ENCODE assay signal across 1 cellular context in genomic region chr10:103917326-103918052, GRCh38.
TF ChIP-seq lines count a peak whose summit lies in the region.

No MANE protein-coding gene starts in this region.

TF ChIP-seq in HepG2, 621 proteins besides CTCF, POLR2A, EP300 and RAD21 (continued from another document and continues in another):
- no peak for TF ChIP-seq ZBTB34 (CRISPR knock-in tag; IDR thresholded peaks at IDR 0.05)
- no peak for TF ChIP-seq SOX13 (IDR thresholded peaks at IDR 0.05)
- no peak for TF ChIP-seq SOX13 (CRISPR knock-in tag; conservative IDR thresholded peaks at IDR 0.05 in 1 of 2, IDR thresholded peaks at IDR 0.05 in 1 of 2)
- TF ChIP-seq ZBTB46 (CRISPR knock-in tag; IDR thresholded peaks at IDR 0.05; ENCODE audit: borderline replicate concordance): no peak
- no peak for TF ChIP-seq REXO4 (CRISPR knock-in tag; IDR thresholded peaks at IDR 0.05; ENCODE audit: borderline replicate concordance)
- no peak; the same call in 1 of the 2 replicates for TF ChIP-seq ZNF33B (CRISPR knock-in tag; IDR thresholded peaks at IDR 0.05)
- no peak for TF ChIP-seq IRX3 (CRISPR knock-in tag; IDR thresholded peaks at IDR 0.05; ENCODE audit: borderline replicate concordance, low read depth)
- TF ChIP-seq SMAD9 (CRISPR knock-in tag; IDR thresholded peaks at IDR 0.05): no peak
- TF ChIP-seq CHD4 (IDR thresholded peaks at IDR 0.05; ENCODE audit: borderline replicate concordance, low read length): no peak
- TF ChIP-seq ZEB1 (IDR thresholded peaks at IDR 0.05; ENCODE audit: insufficient replicate concordance, low read depth): no peak
- TF ChIP-seq SPEN (CRISPR knock-in tag; IDR thresholded peaks at IDR 0.05; ENCODE audit: low read depth): peak; percentile 63; the same call in 1 of the 2 replicates
- no peak for TF ChIP-seq ADNP (CRISPR knock-in tag; IDR thresholded peaks at IDR 0.05)
- TF ChIP-seq ZNF382 (CRISPR knock-in tag; IDR thresholded peaks at IDR 0.05; ENCODE audit: borderline replicate concordance): no peak
- no peak for TF ChIP-seq DRAP1 (CRISPR knock-in tag; IDR thresholded peaks at IDR 0.05)
- TF ChIP-seq ZNF225 (CRISPR knock-in tag; IDR thresholded peaks at IDR 0.05): no peak
- no peak for TF ChIP-seq ZNF879 (CRISPR knock-in tag; IDR thresholded peaks at IDR 0.05)
- TF ChIP-seq ZNF660 (CRISPR knock-in tag; IDR thresholded peaks at IDR 0.05; ENCODE audit: borderline replicate concordance, low read depth): no peak
- peak; percentile 42; the same call in 1 of the 2 replicates for TF ChIP-seq MEF2D (CRISPR knock-in tag; IDR thresholded peaks at IDR 0.05)
- TF ChIP-seq SSRP1 (CRISPR knock-in tag; IDR thresholded peaks at IDR 0.05): 0 out of 2 replicates have a peak, but pooled peaks have one; percentile 54
- 0 out of 2 replicates have a peak, but pooled peaks have one; percentile 28 for TF ChIP-seq ZNF839 (CRISPR knock-in tag; IDR thresholded peaks at IDR 0.05; ENCODE audit: borderline replicate concordance)
- no peak for TF ChIP-seq RCOR2 (CRISPR knock-in tag; IDR thresholded peaks at IDR 0.05)
- 0 out of 2 replicates have a peak, but pooled peaks have one; percentile 20 for TF ChIP-seq SMAD1 (CRISPR knock-in tag; IDR thresholded peaks at IDR 0.05; ENCODE audit: borderline replicate concordance, low read depth)
- TF ChIP-seq, protein P1, sequence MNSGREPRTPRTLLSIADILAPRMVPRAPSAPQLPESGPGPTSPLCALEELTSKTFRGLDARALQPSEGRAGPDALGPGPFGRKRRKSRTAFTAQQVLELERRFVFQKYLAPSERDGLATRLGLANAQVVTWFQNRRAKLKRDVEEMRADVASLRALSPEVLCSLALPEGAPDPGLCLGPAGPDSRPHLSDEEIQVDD (CRISPR knock-in tag; IDR thresholded peaks at IDR 0.05; ENCODE audit: borderline replicate concordance): no peak
- no peak for TF ChIP-seq SNRNP70 (IDR thresholded peaks at IDR 0.05; ENCODE audit: low read depth, low read length)
- no peak for TF ChIP-seq TRAFD1 (CRISPR knock-in tag; IDR thresholded peaks at IDR 0.05; ENCODE audit: borderline replicate concordance)
- TF ChIP-seq TFAP4 (IDR thresholded peaks at IDR 0.05; ENCODE audit: borderline replicate concordance, low read depth): peak; percentile 7; the same call in 1 of the 2 replicates
- TF ChIP-seq ARHGAP35 (CRISPR knock-in tag; IDR thresholded peaks at IDR 0.05; ENCODE audit: borderline replicate concordance): peak; percentile 90
- no peak; the same call in 1 of the 2 replicates for TF ChIP-seq ZNF687 (CRISPR knock-in tag; IDR thresholded peaks at IDR 0.05)
- TF ChIP-seq, protein P2, sequence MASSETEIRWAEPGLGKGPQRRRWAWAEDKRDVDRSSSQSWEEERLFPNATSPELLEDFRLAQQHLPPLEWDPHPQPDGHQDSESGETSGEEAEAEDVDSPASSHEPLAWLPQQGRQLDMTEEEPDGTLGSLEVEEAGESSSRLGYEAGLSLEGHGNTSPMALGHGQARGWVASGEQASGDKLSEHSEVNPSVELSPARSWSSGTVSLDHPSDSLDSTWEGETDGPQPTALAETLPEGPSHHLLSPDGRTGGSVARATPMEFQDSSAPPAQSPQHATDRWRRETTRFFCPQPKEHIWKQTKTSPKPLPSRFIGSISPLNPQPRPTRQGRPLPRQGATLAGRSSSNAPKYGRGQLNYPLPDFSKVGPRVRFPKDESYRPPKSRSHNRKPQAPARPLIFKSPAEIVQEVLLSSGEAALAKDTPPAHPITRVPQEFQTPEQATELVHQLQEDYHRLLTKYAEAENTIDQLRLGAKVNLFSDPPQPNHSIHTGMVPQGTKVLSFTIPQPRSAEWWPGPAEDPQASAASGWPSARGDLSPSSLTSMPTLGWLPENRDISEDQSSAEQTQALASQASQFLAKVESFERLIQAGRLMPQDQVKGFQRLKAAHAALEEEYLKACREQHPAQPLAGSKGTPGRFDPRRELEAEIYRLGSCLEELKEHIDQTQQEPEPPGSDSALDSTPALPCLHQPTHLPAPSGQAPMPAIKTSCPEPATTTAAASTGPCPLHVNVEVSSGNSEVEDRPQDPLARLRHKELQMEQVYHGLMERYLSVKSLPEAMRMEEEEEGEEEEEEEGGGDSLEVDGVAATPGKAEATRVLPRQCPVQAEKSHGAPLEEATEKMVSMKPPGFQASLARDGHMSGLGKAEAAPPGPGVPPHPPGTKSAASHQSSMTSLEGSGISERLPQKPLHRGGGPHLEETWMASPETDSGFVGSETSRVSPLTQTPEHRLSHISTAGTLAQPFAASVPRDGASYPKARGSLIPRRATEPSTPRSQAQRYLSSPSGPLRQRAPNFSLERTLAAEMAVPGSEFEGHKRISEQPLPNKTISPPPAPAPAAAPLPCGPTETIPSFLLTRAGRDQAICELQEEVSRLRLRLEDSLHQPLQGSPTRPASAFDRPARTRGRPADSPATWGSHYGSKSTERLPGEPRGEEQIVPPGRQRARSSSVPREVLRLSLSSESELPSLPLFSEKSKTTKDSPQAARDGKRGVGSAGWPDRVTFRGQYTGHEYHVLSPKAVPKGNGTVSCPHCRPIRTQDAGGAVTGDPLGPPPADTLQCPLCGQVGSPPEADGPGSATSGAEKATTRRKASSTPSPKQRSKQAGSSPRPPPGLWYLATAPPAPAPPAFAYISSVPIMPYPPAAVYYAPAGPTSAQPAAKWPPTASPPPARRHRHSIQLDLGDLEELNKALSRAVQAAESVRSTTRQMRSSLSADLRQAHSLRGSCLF (CRISPR knock-in tag; IDR thresholded peaks at IDR 0.05; ENCODE audit: borderline replicate concordance): no peak
- TF ChIP-seq NFAT5 (CRISPR knock-in tag; IDR thresholded peaks at IDR 0.05): 0 out of 2 replicates have a peak, but pooled peaks have one; percentile 49
- no peak for TF ChIP-seq ZNF589 (CRISPR knock-in tag; conservative IDR thresholded peaks at IDR 0.05)
- peak; percentile 8 for TF ChIP-seq ASH2L (IDR thresholded peaks at IDR 0.05; ENCODE audit: insufficient read length, low read depth, low read length)
- 0 out of 2 replicates have a peak, but pooled peaks have one; percentile 35 for TF ChIP-seq HDAC1 (CRISPR knock-in tag; IDR thresholded peaks at IDR 0.05)
- TF ChIP-seq ZNF790 (CRISPR knock-in tag; IDR thresholded peaks at IDR 0.05; ENCODE audit: borderline replicate concordance): no peak; the same call in 1 of the 2 replicates
- no peak for TF ChIP-seq ZSCAN20 (CRISPR knock-in tag; IDR thresholded peaks at IDR 0.05; ENCODE audit: borderline replicate concordance)
- TF ChIP-seq SNAI1 (CRISPR knock-in tag; IDR thresholded peaks at IDR 0.05; ENCODE audit: borderline replicate concordance): no peak
